ENCODE assay signal across 29 cellular contexts in the genomic region with DNA sequence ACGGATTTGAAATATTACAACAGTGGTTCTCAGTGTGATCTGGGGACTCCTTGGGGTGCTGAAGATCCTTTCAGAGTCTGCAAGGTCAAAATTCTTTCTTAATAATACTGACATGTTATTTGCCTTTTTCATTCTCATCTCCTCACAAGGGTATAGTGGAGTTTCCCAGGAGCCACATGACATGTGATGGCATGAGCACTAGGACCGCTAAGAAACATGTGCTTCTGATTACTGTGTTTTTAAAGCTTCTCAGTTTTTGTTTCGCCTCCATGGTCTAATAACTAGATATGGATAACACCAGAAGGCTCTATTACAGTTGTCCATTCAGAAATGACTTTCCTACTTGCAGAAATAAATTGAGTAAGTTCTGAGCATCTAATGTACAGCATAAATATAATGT.
"Had no signal": no experiment of that assay in that cellular context is flagged by ENCODE, and none has a peak within 500 bp of the region (broad histone marks: within the 10 kb centered on the region; RNA-seq: fewer than 3 reads in every experiment).

No MANE protein-coding gene starts in this region.

- DNase-seq: activated B cell treated with CpG ODN at 0.5 μM for 24 hours; activated CD4-positive, alpha-beta T cell treated with anti-CD3 and anti-CD28 coated beads for 1 hour; activated CD4-positive, alpha-beta T cell treated with anti-CD3 and anti-CD28 coated beads, Interleukin-2, amount 10 ng/mL, durations not matched to agents 24 days and 14 days; activated CD4-positive, alpha-beta T cell treated with anti-CD3 and anti-CD28 coated beads, Interleukin-2, amount 50 U/mL, for 48 hours; activated CD8-positive, alpha-beta memory T cell treated with anti-CD3 and anti-CD28 coated beads for 24 hours; activated effector memory CD4-positive, alpha-beta T cell treated with anti-CD3 and anti-CD28 coated beads, Interleukin-2, amount 50 U/mL, for 16 hours; activated naive CD4-positive, alpha-beta T cell treated with Interleukin-2 at 50 U/mL for 16 hours; activated naive CD8-positive, alpha-beta T cell treated with anti-CD3 and anti-CD28 coated beads, Interleukin-2, amount 50 U/mL, for 24 hours; activated T-cell treated with anti-CD3 and anti-CD28 coated beads, Interleukin-2, amount 50 U/mL, for 4 hours; amniotic stem cell; brain microvascular endothelial cell; cerebellar nuclear complex; Kasumi-1; NCI-H1048; NCI-H146; NCI-H187 treated with DMSO at 0.1 percent for 48 hours; NCI-H2171; NCI-H2227 treated with DMSO at 0.1 percent for 48 hours; NCI-H526; NCI-H82; OCI-M1; RPMI8226; T-cell; T-helper 2 cell; T1000 had no signal

- H3K36me3 ChIP-seq: brain microvascular endothelial cell had no signal

- H3K27ac ChIP-seq: brain microvascular endothelial cell, SK-N-MC had no signal

- H3K4me3 ChIP-seq: SK-N-MC had no signal

- ATAC-seq: activated naive CD4-positive, alpha-beta T cell treated with anti-CD3 and anti-CD28 coated beads, Interleukin-2, amount 50 U/mL, for 72 hours; activated naive CD8-positive, alpha-beta T cell treated with anti-CD3 and anti-CD28 coated beads, Interleukin-2, amount 50 U/mL, for 24 hours; activated T-cell treated with anti-CD3 and anti-CD28 coated beads, Interleukin-2, amount 50 U/mL, for 4 hours; Panc1; Right ventricle myocardium inferior; T-cell had no signal

- H3K27me3 ChIP-seq: brain microvascular endothelial cell had no signal
